15 cellular contexts compared by ENCODE assay signal in the genomic region with DNA sequence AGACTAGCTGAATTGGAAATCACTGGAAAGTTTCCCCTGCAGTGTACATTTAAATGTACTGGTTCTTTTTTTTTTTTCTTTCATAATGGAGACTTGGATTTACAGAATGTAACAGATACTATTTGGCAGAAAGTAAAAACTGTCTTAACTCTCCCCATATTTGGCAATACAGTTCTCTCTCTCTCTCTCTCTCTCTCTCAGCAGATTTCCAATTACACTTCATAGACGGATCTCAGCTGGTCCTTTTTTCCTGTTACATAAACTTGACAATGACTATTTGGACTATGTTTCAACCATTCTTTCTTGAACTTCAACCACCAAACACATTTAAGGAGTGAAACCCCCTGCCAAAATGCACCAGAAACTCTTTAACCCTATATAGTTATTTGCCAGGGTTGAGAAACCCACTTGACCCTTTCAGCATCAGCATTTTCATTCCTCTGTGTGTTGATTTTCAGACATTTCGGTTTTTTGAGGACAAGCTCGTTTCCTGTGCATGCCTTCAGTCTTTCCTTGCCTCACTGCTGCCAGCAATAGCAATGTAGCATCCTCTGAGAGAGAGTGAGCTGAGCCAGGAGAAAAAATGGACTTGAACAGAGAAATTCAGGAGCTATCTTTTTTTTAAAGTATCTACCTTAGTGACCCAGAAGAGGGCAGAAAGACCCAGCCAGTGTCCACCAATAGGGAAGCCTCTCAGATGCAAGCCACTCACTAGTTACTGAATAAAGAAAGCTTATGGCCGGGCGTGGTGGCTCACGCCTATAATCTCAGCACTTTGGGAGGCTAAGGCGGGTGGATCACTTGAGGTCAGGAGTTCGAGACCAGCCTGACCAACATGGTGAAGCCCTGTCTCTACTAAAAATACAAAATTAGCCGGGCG. TPM values are rescaled to one million over a fixed set of nuclear protein-coding genes. Genes with fewer than 3 reads are reported as not detected.
A peak's percentile ranks its signal among the peaks of the same experiment; 100 is the strongest.
DNase-seq lines count a peak whose midpoint lies in the region; ATAC-seq and TF ChIP-seq lines count a peak whose summit lies in the region.
"Had no signal": no experiment of that assay in that cellular context is flagged by ENCODE, and none has a peak within 500 bp of the region (broad histone marks: within the 10 kb centered on the region; RNA-seq: fewer than 3 reads in every experiment).

No MANE protein-coding gene starts in this region.

- H3K9ac ChIP-seq in SK-N-SH: no peak overlapping the region

- H3K4me1 ChIP-seq in SK-N-SH (ENCODE audit: control insufficient read depth in 1 of 2, insufficient read depth in 2 of 2, low read depth in 1 of 2, low read length in 1 of 2) (peaks cover 0 to 14% of the 10 kb centered on the region in 2 experiments; a peak in 2 of 4 replicates), muscle layer of duodenum (ENCODE audit: control insufficient read depth in 1 of 2, insufficient read depth in 2 of 2, low read length in 2 of 2) (peaks cover 0 to 5% of the 10 kb centered on the region in 2 donors), upper lobe of right lung (no peaks in the 10 kb centered on the region)
- no peaks in the 10 kb centered on the region for H3K4me1 ChIP-seq in effector memory CD4-positive, alpha-beta T cell (ENCODE audit: control insufficient read depth, insufficient read depth, low read length, poor library complexity, severe bottlenecking)

- TF ChIP-seq CTCF in SK-N-SH (IDR thresholded peaks at IDR 0.05) (no peak), fibroblast of the aortic adventitia (IDR thresholded peaks at IDR 0.05; ENCODE audit: insufficient read depth, low read length) (no peak), upper lobe of right lung (IDR thresholded peaks at IDR 0.05) (no peak), lower leg skin (IDR thresholded peaks at IDR 0.05) (no peak)

- no peaks in the 10 kb centered on the region for H3K9me2 ChIP-seq in SK-N-SH

- TF ChIP-seq EP300 in SK-N-SH (IDR thresholded peaks at IDR 0.05; ENCODE audit: borderline replicate concordance in 1 of 2, low read depth in 1 of 2, low read length in 1 of 2): no peak

- H2AFZ ChIP-seq in SK-N-SH (ENCODE audit: low read depth): no peak overlapping the region

- H3K27me3 ChIP-seq in SK-N-SH (ENCODE audit: insufficient read depth) (no peaks in the 10 kb centered on the region), muscle layer of duodenum (ENCODE audit: low read depth, low read length) (no peaks in the 10 kb centered on the region), upper lobe of right lung (no peaks in the 10 kb centered on the region)
- H3K27me3 ChIP-seq in effector memory CD4-positive, alpha-beta T cell (replicated peaks; ENCODE audit: control insufficient read depth, insufficient read depth, low read length, poor library complexity, severe bottlenecking): no peaks in the 10 kb centered on the region
- H3K27me3 ChIP-seq: tibial artery had no signal

- H4K20me1 ChIP-seq in SK-N-SH (ENCODE audit: insufficient read depth): no peaks in the 10 kb centered on the region

- intact Hi-C loops in upper lobe of right lung (cut with DNase I) (no loop called here), lower leg skin (cut with DNase I; ENCODE audit: low total_unique reads) (no loop called here)

- no peak for ATAC-seq in upper lobe of right lung
- ATAC-seq: effector memory CD8-positive, alpha-beta T cell; natural killer cell treated with Interleukin-12 subunit alpha and Interleukin-12 subunit beta and Interleukin-15 and Interleukin-18, amount 100 ng/mL, for 72 hours had no signal

- DNase-seq in HT1080 (ENCODE audit: low read depth): peak; percentile 20
- no peak for DNase-seq in SK-N-SH
- DNase-seq in fibroblast of the aortic adventitia (ENCODE audit: low read depth): peak; percentile 65
- no peak for DNase-seq in effector memory CD4-positive, alpha-beta T cell
- DNase-seq in NCI-H82 treated with DMSO at 0.1 percent for 48 hours (lab: John Stamatoyannopoulos, UW; ENCODE audit: unreplicated experiment): no peak
- no peak for DNase-seq in upper lobe of right lung
- no peak for DNase-seq in lower leg skin (ENCODE audit: low spot score in 2 of 2)
- DNase-seq: effector memory CD8-positive, alpha-beta T cell; kidney glomerular epithelial cell; NCI-H2171 treated with DMSO at 0.1 percent for 48 hours; stimulated activated CD8-positive, alpha-beta memory T cell treated with anti-CD3 and anti-CD28 coated beads, Interleukin-4, amount 100 ng/mL, for 48 hours; tibial artery had no signal

- H3K4me2 ChIP-seq in SK-N-SH: no peak overlapping the region

- POLR2A ChIA-PET in SK-N-SH (lab: Yijun Ruan, JAX): no interaction called here

- TF ChIP-seq POLR2A in lower leg skin (IDR thresholded peaks at IDR 0.05): no peak

- no peaks in the 10 kb centered on the region for H3K79me2 ChIP-seq in SK-N-SH (ENCODE audit: insufficient read depth)

- CTCF ChIA-PET in SK-N-SH (lab: Yijun Ruan, JAX): interaction anchor here (1.2 kb wide), 1 partner anchor 217 kb away, joined by 3 read pairs; no protein-coding TSS in a partner anchor

- H3F3A ChIP-seq in SK-N-SH (replicated peaks; ENCODE audit: insufficient read depth): no peaks in the 10 kb centered on the region

- 0 out of 2 replicates have a peak, but pooled peaks have one; percentile 4 for TF ChIP-seq RAD21 in SK-N-SH (IDR thresholded peaks at IDR 0.05; ENCODE audit: low read length)

- no peaks in the 10 kb centered on the region for H3K9me3 ChIP-seq in SK-N-SH
- H3K9me3 ChIP-seq in muscle layer of duodenum (ENCODE audit: control insufficient read depth in 1 of 2, low read length in 2 of 2): no peaks in the 10 kb centered on the region
- no peaks in the 10 kb centered on the region for H3K9me3 ChIP-seq in effector memory CD4-positive, alpha-beta T cell (ENCODE audit: control insufficient read depth, low read length)
- no peaks in the 10 kb centered on the region for H3K9me3 ChIP-seq in upper lobe of right lung
- H3K9me3 ChIP-seq: tibial artery had no signal

- H3K27ac ChIP-seq in SK-N-SH (ENCODE audit: low read depth in 2 of 2, low read length in 1 of 2): peak overlapping the region in 1 of 2 experiments; percentile 87; a peak in 1 of 4 replicates
- H3K27ac ChIP-seq in muscle layer of duodenum (ENCODE audit: low read length): peak overlapping the region; percentile 42
- no peak overlapping the region for H3K27ac ChIP-seq in effector memory CD4-positive, alpha-beta T cell (ENCODE audit: insufficient read depth, low read length, poor library complexity, severe bottlenecking)
- no peak overlapping the region for H3K27ac ChIP-seq in upper lobe of right lung
- H3K27ac ChIP-seq: tibial artery had no signal

- no peak overlapping the region for H3K4me3 ChIP-seq in SK-N-SH (ENCODE audit: low read depth in 2 of 2, low read length in 1 of 2)
- no peak overlapping the region for H3K4me3 ChIP-seq in fibroblast of the aortic adventitia (ENCODE audit: low read depth, low read length)
- no peak overlapping the region for H3K4me3 ChIP-seq in muscle layer of duodenum (ENCODE audit: low read depth in 1 of 2, low read length in 2 of 2)
- H3K4me3 ChIP-seq in effector memory CD4-positive, alpha-beta T cell (ENCODE audit: insufficient read depth, low read depth, low read length, poor library complexity, severe bottlenecking): no peak overlapping the region
- no peak overlapping the region for H3K4me3 ChIP-seq in upper lobe of right lung
- no peak overlapping the region for H3K4me3 ChIP-seq in lower leg skin (ENCODE audit: low read depth, poor library complexity, severe bottlenecking)
- H3K4me3 ChIP-seq: tibial artery had no signal

- H3K36me3 ChIP-seq in SK-N-SH (replicated peaks in 1 of 2; ENCODE audit: control insufficient read depth in 1 of 2, insufficient read depth in 2 of 2, low read length in 1 of 2) (no peaks in the 10 kb centered on the region), muscle layer of duodenum (ENCODE audit: control insufficient read depth in 1 of 2, insufficient read depth in 2 of 2, low read length in 2 of 2) (no peaks in the 10 kb centered on the region), upper lobe of right lung (no peaks in the 10 kb centered on the region)
- H3K36me3 ChIP-seq in effector memory CD4-positive, alpha-beta T cell (ENCODE audit: control insufficient read depth, insufficient read depth, low read length): no peaks in the 10 kb centered on the region
- H3K36me3 ChIP-seq: tibial artery had no signal

- 90% methylated on average over 10 of the region's 10 CpGs for WGBS in SK-N-SH (ENCODE audit: low lambda C conversion rate)
- WGBS in lower leg skin, 2 donors: 83 to 84% methylated on average over 10 of the region's 10 CpGs

TF ChIP-seq in SK-N-SH, 30 proteins besides CTCF, POLR2A, EP300 and RAD21:
- no peak for TF ChIP-seq FOSL2 (IDR thresholded peaks at IDR 0.05; ENCODE audit: borderline replicate concordance, low read depth)
- TF ChIP-seq, protein P1, sequence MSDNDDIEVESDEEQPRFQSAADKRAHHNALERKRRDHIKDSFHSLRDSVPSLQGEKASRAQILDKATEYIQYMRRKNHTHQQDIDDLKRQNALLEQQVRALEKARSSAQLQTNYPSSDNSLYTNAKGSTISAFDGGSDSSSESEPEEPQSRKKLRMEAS (IDR thresholded peaks at IDR 0.05; ENCODE audit: low read depth): no peak
- TF ChIP-seq GATA2 (CRISPR knock-in tag; IDR thresholded peaks at IDR 0.05): no peak
- no peak for TF ChIP-seq MXI1 (IDR thresholded peaks at IDR 0.05; ENCODE audit: low read depth, low read length)
- no peak for TF ChIP-seq TAF1 (IDR thresholded peaks at IDR 0.05; ENCODE audit: borderline replicate concordance, low read depth, low read length)
- no peak for TF ChIP-seq GABPA (IDR thresholded peaks at IDR 0.05; ENCODE audit: low read depth)
- no peak for TF ChIP-seq ELF1 (IDR thresholded peaks at IDR 0.05)
- TF ChIP-seq, protein P2, sequence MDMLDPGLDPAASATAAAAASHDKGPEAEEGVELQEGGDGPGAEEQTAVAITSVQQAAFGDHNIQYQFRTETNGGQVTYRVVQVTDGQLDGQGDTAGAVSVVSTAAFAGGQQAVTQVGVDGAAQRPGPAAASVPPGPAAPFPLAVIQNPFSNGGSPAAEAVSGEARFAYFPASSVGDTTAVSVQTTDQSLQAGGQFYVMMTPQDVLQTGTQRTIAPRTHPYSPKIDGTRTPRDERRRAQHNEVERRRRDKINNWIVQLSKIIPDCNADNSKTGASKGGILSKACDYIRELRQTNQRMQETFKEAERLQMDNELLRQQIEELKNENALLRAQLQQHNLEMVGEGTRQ (IDR thresholded peaks at IDR 0.05; ENCODE audit: borderline replicate concordance, low read depth, low read length): no peak

RNA-seq across cellular contexts. Expression of a gene that starts 26.0 kb away (rescaled TPM):
- not detected in 2 replicates for total RNA-seq in HT1080 (2014; rRNA removed; shearing (Covaris generic))
- 0.12 TPM in 1 of 2 replicates, not detected in the other for polyA plus RNA-seq in HT1080 (2015; cell fraction: cytosol; rRNA removed)
- polyA plus RNA-seq in HT1080 (2015; cell fraction: nucleus; rRNA removed): 0.08 TPM in 1 of 2 replicates, not detected in the other
- polyA plus RNA-seq in SK-N-SH (2012; rRNA removed): 0.15 and 0.26 TPM in 2 replicates
- 0.23 and 0.26 TPM in 2 replicates for polyA plus RNA-seq in SK-N-SH (2012; cell fraction: cytosol; rRNA removed)
- 0.33 and 0.52 TPM in 2 replicates for polyA plus RNA-seq in SK-N-SH (2012; cell fraction: nucleus; rRNA removed)
- total RNA-seq in fibroblast of the aortic adventitia (ENCODE audit: low replicate concordance): 1.5 and 6.1 TPM in 2 replicates
- 15.7 TPM for total RNA-seq in upper lobe of right lung
- 1 to 10 TPM in 2 of 4 donors, under 1 TPM in 2; 0.13 to 1.9 (median 1.0) TPM for total RNA-seq in lower leg skin
- polyA plus RNA-seq: CD14-positive monocyte had no signal

Comparison
In these comparisons a context has a peak if more than half of its experiments do, and no peak if none do; other contexts are left out.
1. DNase-seq: peak in HT1080 (single experiment) and fibroblast of the aortic adventitia (single experiment); none in SK-N-SH (single experiment), effector memory CD4-positive, alpha-beta T cell (0 of 3), NCI-H82 treated with DMSO at 0.1 percent for 48 hours (single experiment), upper lobe of right lung (single experiment) and lower leg skin (0 of 2).